ENCODE assay signal across 24 cellular contexts in genomic region chr16:79664407-79664806, GRCh38.
"Had no signal": no experiment of that assay in that cellular context is flagged by ENCODE, and none has a peak within 500 bp of the region (broad histone marks: within the 10 kb centered on the region; RNA-seq: fewer than 3 reads in every experiment).

No MANE protein-coding gene starts in this region.

- H3K9me3 Mint-ChIP-seq: natural killer cell had no signal

- H3K27ac Mint-ChIP-seq: activated naive CD4-positive, alpha-beta T cell treated with anti-CD3 and anti-CD28 coated beads, Interleukin-2, amount 50 U/mL, for 72 hours; endodermal cell; natural killer cell; type B pancreatic cell had no signal

- DNase-seq: activated CD4-positive, alpha-beta T cell treated with anti-CD3 and anti-CD28 coated beads for 1 hour; activated gamma-delta T cell; amygdala; central memory CD4-positive, alpha-beta T cell; endodermal cell; foreskin melanocyte; glutamatergic neuron; hippocampal formation; lower lobe of right lung; natural killer cell; right lobe of liver; small intestine; stimulated activated CD4-positive, alpha-beta T cell treated with anti-CD3 and anti-CD28 coated beads, Interleukin-15, amount 100 ng/mL, for 24 hours; stimulated activated CD4-positive, alpha-beta T cell treated with anti-CD3 and anti-CD28 coated beads, Interleukin-2, amount 100 ng/mL, for 48 hours; stimulated activated naive CD8-positive, alpha-beta T cell treated with anti-CD3 and anti-CD28 coated beads, Interleukin-15, amount 100 ng/mL, for 72 hours; WERI-Rb-1 had no signal

- H3K4me1 ChIP-seq: lower lobe of right lung had no signal

- H3K27ac ChIP-seq: body of pancreas, lower lobe of right lung, neutrophil, pancreas, right lobe of liver, suprapubic skin, WERI-Rb-1 had no signal

- H3K4me3 Mint-ChIP-seq: endodermal cell; natural killer cell; stimulated activated naive CD8-positive, alpha-beta T cell treated with anti-CD3 and anti-CD28 coated beads, Interleukin-15, amount 100 ng/mL, for 72 hours; type B pancreatic cell had no signal

- H3K4me3 ChIP-seq: body of pancreas, lower lobe of right lung, pancreas, right lobe of liver, suprapubic skin had no signal

- ATAC-seq: activated naive CD4-positive, alpha-beta T cell treated with anti-CD3 and anti-CD28 coated beads, Interleukin-2, amount 50 U/mL, for 72 hours; body of pancreas; lower lobe of right lung; natural killer cell; right lobe of liver; stimulated activated naive CD8-positive, alpha-beta T cell treated with anti-CD3 and anti-CD28 coated beads, Interleukin-15, amount 100 ng/mL, for 72 hours had no signal

- H3K36me3 ChIP-seq: lower lobe of right lung, neutrophil, pancreas, right lobe of liver, suprapubic skin, WERI-Rb-1 had no signal

- H3K36me3 Mint-ChIP-seq: natural killer cell, type B pancreatic cell had no signal

- H3K4me1 Mint-ChIP-seq: endodermal cell; natural killer cell; stimulated activated naive CD8-positive, alpha-beta T cell treated with anti-CD3 and anti-CD28 coated beads, Interleukin-15, amount 100 ng/mL, for 72 hours had no signal

- H3K9me3 ChIP-seq: body of pancreas, lower lobe of right lung, neutrophil, pancreas, right lobe of liver, suprapubic skin had no signal

- FAIRE-seq: colon, islet of Langerhans, pancreas, small intestine had no signal

- H3K27me3 ChIP-seq: body of pancreas, neutrophil, pancreas, right lobe of liver, suprapubic skin had no signal
